ENCODE assay signal across 17 cellular contexts in the genomic region with DNA sequence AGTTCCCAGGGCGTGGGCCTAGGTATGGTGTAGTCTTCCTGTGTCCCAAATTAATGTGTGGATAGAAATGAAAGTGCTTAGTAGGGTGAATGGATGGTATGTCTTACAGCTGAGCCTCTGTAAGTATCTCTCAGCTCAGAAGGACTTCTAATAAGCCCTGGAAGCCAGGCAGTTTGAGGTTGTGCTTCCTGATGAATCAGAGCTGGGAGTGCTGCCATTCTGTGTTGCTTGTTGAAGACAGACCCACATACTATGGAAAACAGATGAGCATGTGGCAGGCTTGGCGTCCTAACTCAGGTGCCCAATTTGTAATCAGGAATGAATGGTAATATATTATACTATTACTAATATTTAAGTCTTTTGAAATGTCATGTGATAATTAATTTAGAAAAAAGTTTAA.
A peak's percentile ranks its signal among the peaks of the same experiment; 100 is the strongest.
DNase-seq lines count a peak whose midpoint lies in the region; TF ChIP-seq lines count a peak whose summit lies in the region.
"Had no signal": no experiment of that assay in that cellular context is flagged by ENCODE, and none has a peak within 500 bp of the region (broad histone marks: within the 10 kb centered on the region; RNA-seq: fewer than 3 reads in every experiment).

No MANE protein-coding gene starts in this region.

- H3K27me3 Mint-ChIP-seq in MCF 10A (ENCODE audit: insufficient read depth, unreplicated experiment) = no peaks in the 10 kb centered on the region

- CTCF ChIA-PET in MCF 10A (lab: Yijun Ruan, JAX) = interaction anchor here (0.7 kb wide), 1 partner anchor 15 kb away, joined by 3 read pairs; no protein-coding TSS in a partner anchor

- no peaks in the 10 kb centered on the region for H3K9me3 ChIP-seq in breast epithelium
- no peaks in the 10 kb centered on the region for H3K9me3 ChIP-seq in adrenal gland (replicated peaks in 1 of 3)
- no peaks in the 10 kb centered on the region for H3K9me3 ChIP-seq in ascending aorta
- H3K9me3 ChIP-seq: thoracic aorta had no signal

- H3K4me1 ChIP-seq in breast epithelium (no peaks in the 10 kb centered on the region), adrenal gland (replicated peaks in 1 of 2) (no peaks in the 10 kb centered on the region), ascending aorta (no peaks in the 10 kb centered on the region)

- intact Hi-C loops in MCF 10A (cut with micrococcal nuclease) (no loop called here), breast epithelium (cut with DNase I; ENCODE audit: low total_unique reads) (no loop called here), adrenal gland (cut with DNase I) (no loop called here), ascending aorta (cut with DNase I) (no loop called here)

- H3K27me3 ChIP-seq in breast epithelium (no peaks in the 10 kb centered on the region), adrenal gland (no peaks in the 10 kb centered on the region), ascending aorta (no peaks in the 10 kb centered on the region)

- TF ChIP-seq POLR2A in breast epithelium (IDR thresholded peaks at IDR 0.05) (no peak), adrenal gland (IDR thresholded peaks at IDR 0.05) (no peak)

- H3K4me1 Mint-ChIP-seq in MCF 10A (ENCODE audit: insufficient read depth, unreplicated experiment) = no peaks in the 10 kb centered on the region

- no peak overlapping the region for H3K4me3 Mint-ChIP-seq in MCF 10A (ENCODE audit: unreplicated experiment)
- H3K4me3 Mint-ChIP-seq: natural killer cell treated with Interleukin-12 subunit alpha and Interleukin-12 subunit beta and Interleukin-15 and Interleukin-18, amount 100 ng/mL, for 72 hours had no signal

- no peaks in the 10 kb centered on the region for H3K36me3 ChIP-seq in breast epithelium
- H3K36me3 ChIP-seq in adrenal gland (replicated peaks in 1 of 2) = no peaks in the 10 kb centered on the region
- H3K36me3 ChIP-seq in ascending aorta = no peaks in the 10 kb centered on the region
- H3K36me3 ChIP-seq: thoracic aorta had no signal

- 71 to 87% (median 77%) methylated on average over 2 of the region's 2 CpGs for WGBS in adrenal gland, 4 donors

- H3K4me3 ChIP-seq in breast epithelium (no peak overlapping the region), adrenal gland (no peak overlapping the region), foreskin fibroblast (ENCODE audit: low read depth in 1 of 2, low read length in 2 of 2) (no peak overlapping the region), ascending aorta (no peak overlapping the region)
- H3K4me3 ChIP-seq: GM12878, thoracic aorta had no signal

- H3K27ac ChIP-seq in breast epithelium (peak overlapping the region in 1 of 2 donors; percentile 1), adrenal gland (no peak overlapping the region), ascending aorta (no peak overlapping the region)
- H3K27ac ChIP-seq: 22Rv1, thoracic aorta had no signal

- DNase-seq in MCF 10A (ENCODE audit: unreplicated experiment) = peak; percentile 34
- no peak for DNase-seq in breast epithelium (ENCODE audit: low spot score in 2 of 2)
- peak in 4 of 7 donors; percentile 16 to 49 (median 25) for DNase-seq in adrenal gland
- peak; percentile 73 to 86 for DNase-seq in foreskin fibroblast
- peak; percentile 56 for DNase-seq in superior temporal gyrus (ENCODE audit: extremely low spot score)
- DNase-seq in ascending aorta (ENCODE audit: low spot score in 2 of 2) = no peak
- DNase-seq in activated CD4-positive, alpha-beta T cell treated with anti-CD3 and anti-CD28 coated beads, Interleukin-2, amount 50 U/mL, for 48 hours = no peak
- DNase-seq in NCI-H510A treated with DMSO at 0.1 percent for 48 hours (lab: John Stamatoyannopoulos, UW) = no peak
- DNase-seq: activated CD4-positive, alpha-beta T cell treated with anti-CD3 and anti-CD28 coated beads for 4 hours; central memory CD4-positive, alpha-beta T cell; DMS 273 treated with DMSO at 0.1 percent for 48 hours; foreskin melanocyte; NCI-H2171 treated with DMSO at 0.1 percent for 48 hours had no signal

- no peak for TF ChIP-seq CTCF in MCF 10A (IDR thresholded peaks at IDR 0.05; ENCODE audit: unreplicated experiment)
- no peak for TF ChIP-seq CTCF in breast epithelium (IDR thresholded peaks at IDR 0.05)
- TF ChIP-seq CTCF in adrenal gland (IDR thresholded peaks at IDR 0.05) = no peak
- no peak for TF ChIP-seq CTCF in foreskin fibroblast (IDR thresholded peaks at IDR 0.05; ENCODE audit: low read depth, low read length)
- no peak for TF ChIP-seq CTCF in ascending aorta (IDR thresholded peaks at IDR 0.05)

- POLR2A ChIA-PET in MCF 10A (lab: Yijun Ruan, JAX) = no interaction called here

- no peaks in the 10 kb centered on the region for H3K36me3 Mint-ChIP-seq in MCF 10A (ENCODE audit: insufficient read depth, unreplicated experiment)
- H3K36me3 Mint-ChIP-seq: natural killer cell treated with Interleukin-12 subunit alpha and Interleukin-12 subunit beta and Interleukin-15 and Interleukin-18, amount 100 ng/mL, for 72 hours had no signal

- H3K9me3 Mint-ChIP-seq in MCF 10A (ENCODE audit: unreplicated experiment) = no peaks in the 10 kb centered on the region
- H3K9me3 Mint-ChIP-seq: natural killer cell treated with Interleukin-12 subunit alpha and Interleukin-12 subunit beta and Interleukin-15 and Interleukin-18, amount 100 ng/mL, for 72 hours had no signal

- BruUV-seq in MCF 10A (replicated peaks; lab: Mats Ljungman, UMichigan) = no TSS peak

- no peak overlapping the region for H3K27ac Mint-ChIP-seq in MCF 10A (ENCODE audit: low read depth, unreplicated experiment)

Comparison
In these comparisons a context has a peak if more than half of its experiments do, and no peak if none do; other contexts are left out.
1. DNase-seq: peak in MCF 10A (single experiment), adrenal gland (4 of 7), foreskin fibroblast (2 of 2) and superior temporal gyrus (single experiment); none in breast epithelium (0 of 2), ascending aorta (0 of 2), activated CD4-positive, alpha-beta T cell treated with anti-CD3 and anti-CD28 coated beads, Interleukin-2, amount 50 U/mL, for 48 hours (0 of 2) and NCI-H510A treated with DMSO at 0.1 percent for 48 hours (single experiment).